In genomic region chr11:118295834-118296454, GRCh38 we compare ENCODE assay signal across 1 cellular context.
TF ChIP-seq lines count a peak whose summit lies in the region.

No MANE protein-coding gene starts in this region.

TF ChIP-seq in K562, 482 proteins besides CTCF, POLR2A, EP300 and RAD21:
- TF ChIP-seq MXI1 (IDR thresholded peaks at IDR 0.05; ENCODE audit: low read depth, low read length) (no peak), FOSL1 (tag; conservative IDR thresholded peaks at IDR 0.05) (peak; percentile 58), HES1 (IDR thresholded peaks at IDR 0.05; ENCODE audit: low read depth) (no peak), KAT8 (IDR thresholded peaks at IDR 0.05; ENCODE audit: low read depth) (no peak), ZNF224 (CRISPR knock-in tag; IDR thresholded peaks at IDR 0.05) (no peak), ZC3H4 (CRISPR knock-in tag; IDR thresholded peaks at IDR 0.05; ENCODE audit: borderline replicate concordance) (no peak), ETV1 (tag; conservative IDR thresholded peaks at IDR 0.05; ENCODE audit: low read depth) (no peak), CSDE1 (IDR thresholded peaks at IDR 0.05) (no peak), THRB (CRISPR knock-in tag; conservative IDR thresholded peaks at IDR 0.05) (no peak), MYNN (IDR thresholded peaks at IDR 0.05) (no peak), MYNN (CRISPR knock-in tag; IDR thresholded peaks at IDR 0.05) (no peak), JUND (IDR thresholded peaks at IDR 0.05; ENCODE audit: borderline replicate concordance, low read depth, low read length) (peak; percentile 45; the same call in 1 of the 2 replicates), JUND (tag; IDR thresholded peaks at IDR 0.05; ENCODE audit: borderline replicate concordance, low read depth, low read length) (no peak), SNIP1 (IDR thresholded peaks at IDR 0.05; ENCODE audit: low read depth) (no peak), ZNF79 (CRISPR knock-in tag; IDR thresholded peaks at IDR 0.05; ENCODE audit: low read depth) (no peak), SMC3 (conservative IDR thresholded peaks at IDR 0.05; ENCODE audit: insufficient read depth, low read depth, low read length) (peak; percentile 39; the same call in 1 of the 2 replicates), STAT6 (CRISPR knock-in tag; IDR thresholded peaks at IDR 0.05) (no peak), HDAC6 (IDR thresholded peaks at IDR 0.05; ENCODE audit: low read depth, low read length) (no peak), PBX2 (CRISPR knock-in tag; IDR thresholded peaks at IDR 0.05; ENCODE audit: low read depth) (no peak), PBX2 (tag; conservative IDR thresholded peaks at IDR 0.05; ENCODE audit: low read depth) (0 out of 2 replicates have a peak, but pooled peaks have one; percentile 40), CBX3 (IDR thresholded peaks at IDR 0.05; ENCODE audit: borderline replicate concordance in 1 of 2, low read length in 2 of 2) (no peak), MEIS2 (IDR thresholded peaks at IDR 0.05; ENCODE audit: partially characterized antibody) (peak; percentile 69), PRMT5 (CRISPR knock-in tag; IDR thresholded peaks at IDR 0.05) (no peak), DEAF1 (CRISPR knock-in tag; IDR thresholded peaks at IDR 0.05) (0 out of 2 replicates have a peak, but pooled peaks have one; percentile 25)
